Comparison of ENCODE assay signal across 7 cellular contexts in the genomic region with DNA sequence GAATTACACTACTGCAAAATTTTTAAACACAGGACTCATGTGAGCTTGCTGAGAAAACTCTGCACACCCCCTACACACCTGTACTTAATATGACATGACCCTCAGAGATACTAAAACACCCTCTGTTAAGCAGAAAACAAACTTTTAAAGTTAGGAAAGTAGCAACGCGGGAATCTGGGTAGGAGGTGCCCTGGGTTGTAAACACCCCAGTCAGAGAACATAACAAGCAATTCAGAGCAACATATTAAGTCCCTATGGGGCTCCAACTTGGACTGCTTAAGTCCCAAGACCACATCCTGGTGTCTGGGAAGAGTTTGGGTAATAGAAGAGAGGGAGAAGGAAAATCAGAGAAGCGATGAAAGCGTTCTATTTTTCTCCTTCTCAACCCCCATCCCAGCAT. TPM values are rescaled to one million over a fixed set of nuclear protein-coding genes. Genes with fewer than 3 reads are reported as not detected.
A peak's percentile ranks its signal among the peaks of the same experiment; 100 is the strongest.
DNase-seq lines count a peak whose midpoint lies in the region; ATAC-seq and TF ChIP-seq lines count a peak whose summit lies in the region.

No MANE protein-coding gene starts in this region.

- no peak for TF ChIP-seq POLR2A in stomach (IDR thresholded peaks at IDR 0.05)

- no peaks in the 10 kb centered on the region for H3K27me3 Mint-ChIP-seq in activated T-helper 1 cell treated with anti-CD3 and anti-CD28 coated beads, Interleukin-12 subunit alpha, Interleukin-12 subunit beta, Interleukin-2, Interleukin-4 antibody, amounts not matched to agents 30 ng/mL and 10 ng/mL and 1 ng/mL, durations not matched to agents 14 hours and 24 hours and 36 hours (ENCODE audit: insufficient read depth)

- peak overlapping the region; percentile 99 for H3K4me3 Mint-ChIP-seq in activated T-helper 1 cell treated with anti-CD3 and anti-CD28 coated beads, Interleukin-12 subunit alpha, Interleukin-12 subunit beta, Interleukin-2, Interleukin-4 antibody, amounts not matched to agents 30 ng/mL and 10 ng/mL and 1 ng/mL, durations not matched to agents 14 hours and 24 hours and 36 hours

- peaks cover 11% of the 10 kb centered on the region for H3K36me3 Mint-ChIP-seq in activated T-helper 1 cell treated with anti-CD3 and anti-CD28 coated beads, Interleukin-12 subunit alpha, Interleukin-12 subunit beta, Interleukin-2, Interleukin-4 antibody, amounts not matched to agents 30 ng/mL and 10 ng/mL and 1 ng/mL, durations not matched to agents 14 hours and 24 hours and 36 hours (ENCODE audit: low read depth)

- H3K27me3 ChIP-seq in stomach: no peaks in the 10 kb centered on the region

- DNase-seq in HT-29 (ENCODE audit: low spot score) (peak; percentile 17), stomach (no peak), SIG-M5 (lab: John Stamatoyannopoulos, UW) (no peak)
- no peak for DNase-seq in activated T-helper 1 cell treated with anti-CD3 and anti-CD28 coated beads, Interleukin-12 subunit alpha, Interleukin-12 subunit beta, Interleukin-2, Interleukin-4 antibody, amounts not matched to agents 30 ng/mL and 10 ng/mL and 1 ng/mL, durations not matched to agents 14 hours and 24 hours and 36 hours (ENCODE audit: low spot score)

- 10 to 33% (median 24%) methylated on average over 4 of the region's 4 CpGs for WGBS in stomach, 5 donors

- ATAC-seq in HG03342 (IDR thresholded peaks at IDR 0.05; ENCODE audit: unreplicated experiment): no peak
- ATAC-seq in HG02870 (IDR thresholded peaks at IDR 0.05; ENCODE audit: unreplicated experiment): no peak

- no peaks in the 10 kb centered on the region for H3K36me3 ChIP-seq in stomach

- intact Hi-C loops in activated T-helper 1 cell treated with anti-CD3 and anti-CD28 coated beads, Interleukin-12 subunit alpha, Interleukin-12 subunit beta, Interleukin-2, Interleukin-4 antibody, amounts not matched to agents 30 ng/mL and 10 ng/mL and 1 ng/mL, durations not matched to agents 14 hours and 24 hours and 36 hours (cut with micrococcal nuclease): loop anchor here (5.0 kb wide), 2 partner anchors 243 to 403 kb away; a partner anchor contains a TSS
- intact Hi-C loops in stomach (cut with DNase I; ENCODE audit: low total_unique reads): no loop called here

- TF ChIP-seq CTCF in stomach (IDR thresholded peaks at IDR 0.05): no peak

- H3K4me1 Mint-ChIP-seq in activated T-helper 1 cell treated with anti-CD3 and anti-CD28 coated beads, Interleukin-12 subunit alpha, Interleukin-12 subunit beta, Interleukin-2, Interleukin-4 antibody, amounts not matched to agents 30 ng/mL and 10 ng/mL and 1 ng/mL, durations not matched to agents 14 hours and 24 hours and 36 hours (ENCODE audit: low read depth): peaks cover 36% of the 10 kb centered on the region

- peaks cover 18 to 62% (median 41%) of the 10 kb centered on the region in 4 donors for H3K4me1 ChIP-seq in stomach

- H3K4me3 ChIP-seq in iPS-18c (ENCODE audit: insufficient read depth, low read depth, low read length) (peak overlapping the region; percentile 53; the same call in 1 of the 2 replicates), stomach (peak overlapping the region; percentile 59 to 86 (median 72))

- no peaks in the 10 kb centered on the region for H3K9me3 ChIP-seq in iPS-18c (ENCODE audit: control insufficient read depth, insufficient read depth, low read length)
- H3K9me3 ChIP-seq in stomach: no peaks in the 10 kb centered on the region

- peak overlapping the region; percentile 89 for H3K27ac Mint-ChIP-seq in activated T-helper 1 cell treated with anti-CD3 and anti-CD28 coated beads, Interleukin-12 subunit alpha, Interleukin-12 subunit beta, Interleukin-2, Interleukin-4 antibody, amounts not matched to agents 30 ng/mL and 10 ng/mL and 1 ng/mL, durations not matched to agents 14 hours and 24 hours and 36 hours

- H3K27ac ChIP-seq in stomach: peak overlapping the region; percentile 77 to 95 (median 93)

- no peaks in the 10 kb centered on the region for H3K9me3 Mint-ChIP-seq in activated T-helper 1 cell treated with anti-CD3 and anti-CD28 coated beads, Interleukin-12 subunit alpha, Interleukin-12 subunit beta, Interleukin-2, Interleukin-4 antibody, amounts not matched to agents 30 ng/mL and 10 ng/mL and 1 ng/mL, durations not matched to agents 14 hours and 24 hours and 36 hours

- TF ChIP-seq EP300 in stomach (IDR thresholded peaks at IDR 0.05): no peak

RNA-seq across cellular contexts. Expression of a gene that starts 1.2 kb away (rescaled TPM):
- 6.9 and 7.5 TPM in 2 replicates for total RNA-seq in HT-29 (2014; rRNA removed; shearing (Covaris generic))
- total RNA-seq in activated T-helper 1 cell treated with anti-CD3 and anti-CD28 coated beads, Interleukin-12 subunit alpha, Interleukin-12 subunit beta, Interleukin-2, Interleukin-4 antibody, amounts not matched to agents 30 ng/mL and 10 ng/mL and 1 ng/mL, durations not matched to agents 14 hours and 24 hours and 36 hours: 21.5 and 25.9 TPM in 2 replicates
- total RNA-seq in stomach: 10 to 100 TPM in 4 of 5 donors, 1 to 10 TPM in 1; 9.0 to 93.4 (median 16.5) TPM
- polyA plus RNA-seq in stomach: 10 to 100 TPM; 12.9 to 20.9 (median 14.3) TPM

RNA-seq across cellular contexts. Expression of a gene that starts 50.9 kb away (rescaled TPM):
- 379 and 381 TPM in 2 replicates for total RNA-seq in HT-29 (2014; rRNA removed; shearing (Covaris generic))
- total RNA-seq in activated T-helper 1 cell treated with anti-CD3 and anti-CD28 coated beads, Interleukin-12 subunit alpha, Interleukin-12 subunit beta, Interleukin-2, Interleukin-4 antibody, amounts not matched to agents 30 ng/mL and 10 ng/mL and 1 ng/mL, durations not matched to agents 14 hours and 24 hours and 36 hours: 363 and 383 TPM in 2 replicates
- total RNA-seq in stomach: 100 to 1,000 TPM in 3 of 5 donors, 10 to 100 TPM in 2; 75.0 to 255 (median 241) TPM
- 100 to 1,000 TPM; 517 to 864 (median 543) TPM for polyA plus RNA-seq in stomach
